In the genomic region with DNA sequence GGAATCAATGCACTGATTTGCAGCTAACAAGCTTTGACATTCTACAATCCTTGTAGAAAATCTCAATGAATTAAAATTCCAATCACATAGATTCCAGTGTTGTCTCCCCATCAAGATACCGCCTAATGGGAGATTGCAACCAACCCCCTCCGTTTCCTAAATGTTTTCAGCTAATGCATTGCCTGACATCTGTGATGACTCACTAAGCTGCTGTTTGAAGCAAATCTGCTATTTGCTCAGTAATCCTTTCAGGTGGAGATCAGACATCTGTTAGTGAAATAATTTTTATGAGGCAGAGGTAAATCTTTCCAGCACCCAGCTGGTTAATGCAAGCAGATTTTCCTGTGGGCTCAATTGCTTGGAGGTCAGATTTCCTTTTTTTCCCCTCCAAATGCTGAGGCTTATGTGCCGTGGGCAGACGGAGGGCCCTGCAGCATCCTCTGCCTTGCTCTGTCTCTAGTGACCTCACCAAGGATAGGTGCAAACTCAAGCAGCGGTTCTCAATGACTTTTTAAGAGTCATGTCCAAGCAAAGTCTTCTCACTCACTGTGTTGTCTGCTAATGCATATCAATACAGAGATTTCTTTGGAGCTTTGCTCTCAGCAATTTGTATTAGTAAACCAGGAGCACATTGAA, we compare ENCODE assay signal across 17 cellular contexts.
A peak's percentile ranks its signal among the peaks of the same experiment; 100 is the strongest.
DNase-seq lines count a peak whose midpoint lies in the region; ATAC-seq and TF ChIP-seq lines count a peak whose summit lies in the region.
"Had no signal": no experiment of that assay in that cellular context is flagged by ENCODE, and none has a peak within 500 bp of the region (broad histone marks: within the 10 kb centered on the region; RNA-seq: fewer than 3 reads in every experiment).

No MANE protein-coding gene starts in this region.

- H3K4me3 ChIP-seq in left ventricle myocardium inferior (no peak overlapping the region), right cardiac atrium (ENCODE audit: low read length) (no peak overlapping the region), tibial artery (no peak overlapping the region)
- H3K4me3 ChIP-seq: heart left ventricle, Peyer's patch, upper lobe of right lung had no signal

- WGBS in right cardiac atrium: 62% methylated on average over 5 of the region's 5 CpGs

- H3K27me3 ChIP-seq in left ventricle myocardium inferior (ENCODE audit: low read depth) (no peaks in the 10 kb centered on the region), right cardiac atrium (ENCODE audit: control insufficient read depth, insufficient read depth) (no peaks in the 10 kb centered on the region), foreskin keratinocyte (no peaks in the 10 kb centered on the region), tibial artery (no peaks in the 10 kb centered on the region)
- H3K27me3 ChIP-seq: heart left ventricle, Peyer's patch, upper lobe of right lung had no signal

- peak overlapping the region; percentile 21 for H3K27ac ChIP-seq in left ventricle myocardium inferior (replicated peaks)
- H3K27ac ChIP-seq in right cardiac atrium (ENCODE audit: low read length): no peak overlapping the region
- H3K27ac ChIP-seq in foreskin keratinocyte: no peak overlapping the region
- H3K27ac ChIP-seq in tibial artery: no peak overlapping the region
- H3K27ac ChIP-seq: heart left ventricle, Peyer's patch, upper lobe of right lung had no signal

- ATAC-seq in right cardiac atrium (no peak), foreskin keratinocyte (peak; percentile 72), GM21717 (IDR thresholded peaks at IDR 0.05; ENCODE audit: unreplicated experiment) (no peak)
- ATAC-seq: activated CD8-positive, alpha-beta memory T cell treated with anti-CD3 and anti-CD28 coated beads, Interleukin-2, amount 10 ng/mL, durations not matched to agents 7 days and 5 days; upper lobe of right lung had no signal

- intact Hi-C loops in left ventricle myocardium inferior (cut with micrococcal nuclease): no loop called here
- intact Hi-C loops in right cardiac atrium (cut with DNase I): no loop called here
- intact Hi-C loops in tibial artery (cut with DNase I; ENCODE audit: low total_unique reads): no loop called here

- DNase-seq in left ventricle myocardium inferior (no peak), right cardiac atrium (no peak), RPMI7951 (ENCODE audit: low read depth) (peak; percentile 42), foreskin keratinocyte (peak in 1 of 2 donors; percentile 42), tibial artery (no peak), middle frontal gyrus (ENCODE audit: extremely low spot score, low spot score) (no peak)
- no peak for DNase-seq in stimulated activated naive CD4-positive, alpha-beta T cell (lab: John Stamatoyannopoulos, UW)
- DNase-seq: activated CD8-positive, alpha-beta memory T cell treated with anti-CD3 and anti-CD28 coated beads, Interleukin-2, amount 10 ng/mL, durations not matched to agents 7 days and 5 days; activated effector memory CD4-positive, alpha-beta T cell treated with anti-CD3 and anti-CD28 coated beads, Interleukin-2, amount 50 U/mL, for 16 hours; anterior cingulate cortex; NCI-H1436; NCI-H510A treated with DMSO at 0.1 percent for 48 hours; Peyer's patch; small intestine; upper lobe of right lung had no signal

- H3K9me3 ChIP-seq in left ventricle myocardium inferior (replicated peaks) (peaks cover 5% of the 10 kb centered on the region), right cardiac atrium (ENCODE audit: control insufficient read depth, low read length) (no peaks in the 10 kb centered on the region), tibial artery (no peaks in the 10 kb centered on the region)
- H3K9me3 ChIP-seq: Peyer's patch, upper lobe of right lung had no signal

- no peak for TF ChIP-seq CTCF in left ventricle myocardium inferior (IDR thresholded peaks at IDR 0.05; ENCODE audit: borderline replicate concordance)
- TF ChIP-seq CTCF in foreskin keratinocyte (conservative IDR thresholded peaks at IDR 0.05): no peak
- no peak for TF ChIP-seq CTCF in tibial artery (IDR thresholded peaks at IDR 0.05)

- H3K36me3 ChIP-seq in left ventricle myocardium inferior (no peaks in the 10 kb centered on the region), tibial artery (no peaks in the 10 kb centered on the region)
- H3K36me3 ChIP-seq: heart left ventricle, Peyer's patch, upper lobe of right lung had no signal

- H3K4me1 ChIP-seq in left ventricle myocardium inferior: peaks cover 5% of the 10 kb centered on the region
- no peaks in the 10 kb centered on the region for H3K4me1 ChIP-seq in right cardiac atrium (ENCODE audit: control insufficient read depth, insufficient read depth, low read length)
- no peaks in the 10 kb centered on the region for H3K4me1 ChIP-seq in foreskin keratinocyte
- no peaks in the 10 kb centered on the region for H3K4me1 ChIP-seq in tibial artery
- H3K4me1 ChIP-seq: Peyer's patch, upper lobe of right lung had no signal
